In genomic region chr11:64842851-64843841, GRCh38 we compare ENCODE assay signal across 8 cellular contexts. TPM values are rescaled to one million over a fixed set of nuclear protein-coding genes. Genes with fewer than 3 reads are reported as not detected.
DNase-seq lines count a peak whose midpoint lies in the region; ATAC-seq and TF ChIP-seq lines count a peak whose summit lies in the region.

No MANE protein-coding gene starts in this region.

- H3K4me3 Mint-ChIP-seq in activated naive CD4-positive, alpha-beta T cell treated with anti-CD3 and anti-CD28 coated beads for 36 hours: peak overlapping the region; percentile 66
- peak overlapping the region; percentile 93 for H3K4me3 Mint-ChIP-seq in WTC11

- H3K36me3 ChIP-seq in urinary bladder (ENCODE audit: insufficient read depth): no peaks in the 10 kb centered on the region

- POLR2A ChIA-PET in WTC11 (lab: Charles Lee): interaction anchor here (0.5 to 1.3 kb wide), 2 partner anchors 12 to 291 kb away, joined by 3 read pairs; partner anchors contain the start of gene SYVN1

- H3K4me3 ChIP-seq in urinary bladder (ENCODE audit: low read depth, low read length): peak overlapping the region; percentile 35

- no peaks in the 10 kb centered on the region for H3K27me3 Mint-ChIP-seq in activated naive CD4-positive, alpha-beta T cell treated with anti-CD3 and anti-CD28 coated beads for 36 hours (ENCODE audit: low read depth)
- no peaks in the 10 kb centered on the region for H3K27me3 Mint-ChIP-seq in WTC11 (ENCODE audit: low read depth)

- H3K27ac Mint-ChIP-seq in activated naive CD4-positive, alpha-beta T cell treated with anti-CD3 and anti-CD28 coated beads for 36 hours: no peak overlapping the region
- H3K27ac Mint-ChIP-seq in WTC11: peak overlapping the region; percentile 83

- WGBS in urinary bladder: 83% methylated on average over 23 of the region's 23 CpGs

- H3K9me3 Mint-ChIP-seq in activated naive CD4-positive, alpha-beta T cell treated with anti-CD3 and anti-CD28 coated beads for 36 hours: no peaks in the 10 kb centered on the region
- no peaks in the 10 kb centered on the region for H3K9me3 Mint-ChIP-seq in WTC11

- H3K27ac ChIP-seq in urinary bladder (ENCODE audit: low read depth): peak overlapping the region; percentile 61

- no peaks in the 10 kb centered on the region for H3K36me3 Mint-ChIP-seq in activated naive CD4-positive, alpha-beta T cell treated with anti-CD3 and anti-CD28 coated beads for 36 hours (ENCODE audit: low read depth)
- peaks cover 3% of the 10 kb centered on the region; the same call in 1 of the 2 replicates for H3K36me3 Mint-ChIP-seq in WTC11

- CTCF ChIA-PET in activated naive CD4-positive, alpha-beta T cell treated with anti-CD3 and anti-CD28 coated beads for 36 hours (lab: Charles Lee): interaction anchor here (1.9 to 32.9 kb wide), 3 partner anchors 9 to 44 kb away, joined by 8 to 992 read pairs (median 288); partner anchors contain the start of gene EHD1
- CTCF ChIA-PET in WTC11 (lab: Charles Lee): interaction anchor here (0.7 to 12.5 kb wide), 11 partner anchors 16 to 274 kb away, joined by 3 to 372 read pairs (median 5); partner anchors contain the start of genes ARL2, EHD1, MAP4K2 and SF1

- ATAC-seq in WTC11: no peak
- peak; percentile 66 for ATAC-seq in left colon
- no peak for ATAC-seq in GM18909 (IDR thresholded peaks at IDR 0.05; ENCODE audit: poor library complexity, unreplicated experiment)
- ATAC-seq in GM21423 (IDR thresholded peaks at IDR 0.05; ENCODE audit: unreplicated experiment): no peak

- TF ChIP-seq CTCF in WTC11 (IDR thresholded peaks at IDR 0.05): no peak

- H3K4me1 Mint-ChIP-seq in activated naive CD4-positive, alpha-beta T cell treated with anti-CD3 and anti-CD28 coated beads for 36 hours (ENCODE audit: low read depth): peaks cover 20% of the 10 kb centered on the region
- peaks cover 31% of the 10 kb centered on the region for H3K4me1 Mint-ChIP-seq in WTC11

- intact Hi-C loops in activated naive CD4-positive, alpha-beta T cell treated with anti-CD3 and anti-CD28 coated beads for 36 hours (cut with micrococcal nuclease): no loop called here
- intact Hi-C loops in left colon (cut with DNase I, micrococcal nuclease): no loop called here

- no peaks in the 10 kb centered on the region for H3K4me1 ChIP-seq in urinary bladder (ENCODE audit: insufficient read depth)

- no peak for DNase-seq in activated naive CD4-positive, alpha-beta T cell treated with anti-CD3 and anti-CD28 coated beads for 36 hours
- no peak for DNase-seq in activated naive CD4-positive, alpha-beta T cell treated with Interleukin-2 at 50 U/mL for 16 hours
- DNase-seq in WTC11 (ENCODE audit: low spot score): no peak
- DNase-seq in left colon: peak; percentile 84 to 92
- DNase-seq in putamen (ENCODE audit: low spot score): no peak

TF ChIP-seq in WTC11, 78 proteins besides CTCF, POLR2A, EP300 and RAD21:
- TF ChIP-seq TCF7 (CRISPR knock-in tag; IDR thresholded peaks at IDR 0.05; ENCODE audit: low read depth) (no peak), ZNF423 (CRISPR knock-in tag; IDR thresholded peaks at IDR 0.05) (peak; percentile 77)

RNA-seq across cellular contexts. Expression of gene CDC42BPG, which starts 1.3 kb away (rescaled TPM):
- total RNA-seq in activated naive CD4-positive, alpha-beta T cell treated with anti-CD3 and anti-CD28 coated beads for 36 hours: under 1 TPM; 0.32 to 0.41 TPM
- total RNA-seq in WTC11 (2021) (14.9 to 21.6 TPM (median 17.3 TPM) in 3 replicates), left colon (10 to 100 TPM; 44.5 to 45.5 TPM), urinary bladder (4.3 TPM)
- polyA plus RNA-seq in urinary bladder: 3.2 TPM

RNA-seq across cellular contexts. Expression of gene MEN1, which starts 32.8 kb away (rescaled TPM):
- total RNA-seq in activated naive CD4-positive, alpha-beta T cell treated with anti-CD3 and anti-CD28 coated beads for 36 hours: 10 to 100 TPM; 23.9 TPM
- 47.1 to 53.3 TPM (median 51.2 TPM) in 3 replicates for total RNA-seq in WTC11 (2021)
- total RNA-seq in left colon: 10 to 100 TPM; 21.0 to 25.5 TPM
- 11.3 TPM for total RNA-seq in urinary bladder
- 17.4 TPM for polyA plus RNA-seq in urinary bladder

RNA-seq across cellular contexts. Expression of gene EHD1, which starts 35.3 kb away (rescaled TPM):
- total RNA-seq in activated naive CD4-positive, alpha-beta T cell treated with anti-CD3 and anti-CD28 coated beads for 36 hours: 100 to 1,000 TPM; 124 to 132 TPM
- 29.9 to 38.1 TPM (median 35.2 TPM) in 3 replicates for total RNA-seq in WTC11 (2021)
- total RNA-seq in left colon: 10 to 100 TPM; 76.1 to 91.5 TPM
- total RNA-seq in urinary bladder: 31.3 TPM
- 50.5 TPM for polyA plus RNA-seq in urinary bladder

RNA-seq across cellular contexts. Expression of gene MAP4K2, which starts 40.1 kb away (rescaled TPM):
- total RNA-seq in activated naive CD4-positive, alpha-beta T cell treated with anti-CD3 and anti-CD28 coated beads for 36 hours: 10 to 100 TPM; 69.5 to 73.9 TPM
- total RNA-seq in WTC11 (2021): 24.5 to 31.6 TPM (median 28.3 TPM) in 3 replicates
- total RNA-seq in left colon: 10 to 100 TPM in 1 of 2 donors, 1 to 10 TPM in 1; 7.3 to 13.9 TPM
- 11.7 TPM for total RNA-seq in urinary bladder
- polyA plus RNA-seq in urinary bladder: 13.9 TPM

Comparison
In these comparisons a context has a peak if more than half of its experiments do, and no peak if none do; other contexts are left out.
1. DNase-seq: peak in left colon (2 of 2); none in activated naive CD4-positive, alpha-beta T cell treated with anti-CD3 and anti-CD28 coated beads for 36 hours (single experiment), activated naive CD4-positive, alpha-beta T cell treated with Interleukin-2 at 50 U/mL for 16 hours (single experiment), WTC11 (single experiment) and putamen (single experiment).